15 cellular contexts compared by ENCODE assay signal in genomic region chr14:53692451-53693330, GRCh38.
DNase-seq lines count a peak whose midpoint lies in the region; ATAC-seq, FAIRE-seq and TF ChIP-seq lines count a peak whose summit lies in the region.
"Had no signal": no experiment of that assay in that cellular context is flagged by ENCODE, and none has a peak within 500 bp of the region (broad histone marks: within the 10 kb centered on the region; RNA-seq: fewer than 3 reads in every experiment).

No MANE protein-coding gene starts in this region.

- no peaks in the 10 kb centered on the region for H3K27me3 ChIP-seq in MG63
- H3K27me3 ChIP-seq in colonic mucosa: no peaks in the 10 kb centered on the region
- H3K27me3 ChIP-seq in heart left ventricle: no peaks in the 10 kb centered on the region

- intact Hi-C loops in colonic mucosa (cut with DNase I) (no loop called here), heart left ventricle (cut with DNase I) (no loop called here)

- H3K9me3 ChIP-seq in MG63 (no peaks in the 10 kb centered on the region), colonic mucosa (no peaks in the 10 kb centered on the region), heart left ventricle (no peaks in the 10 kb centered on the region)

- no peaks in the 10 kb centered on the region for H3K36me3 ChIP-seq in MG63
- no peaks in the 10 kb centered on the region for H3K36me3 ChIP-seq in colonic mucosa
- H3K36me3 ChIP-seq in heart left ventricle: no peaks in the 10 kb centered on the region

- FAIRE-seq in urothelium cell line (lab: Jason Lieb, UNC): peak; percentile 32
- FAIRE-seq: GM12891 had no signal

- H3K4me3 ChIP-seq in MG63 (no peak overlapping the region), colonic mucosa (no peak overlapping the region), heart left ventricle (no peak overlapping the region)

- 88 to 93% (median 92%) methylated on average over 6 of the region's 6 CpGs for WGBS in heart left ventricle, 4 donors

- H3K9ac ChIP-seq in colonic mucosa (ENCODE audit: low read depth in 2 of 2, low read length in 2 of 2): no peak overlapping the region

- H3K4me1 ChIP-seq in colonic mucosa (no peaks in the 10 kb centered on the region), heart left ventricle (no peaks in the 10 kb centered on the region)

- TF ChIP-seq POLR2A in heart left ventricle (IDR thresholded peaks at IDR 0.05): no peak

- TF ChIP-seq CTCF in colonic mucosa (IDR thresholded peaks at IDR 0.05): no peak
- no peak for TF ChIP-seq CTCF in heart left ventricle (IDR thresholded peaks at IDR 0.05)

- no peak for ATAC-seq in heart left ventricle
- ATAC-seq: Panc1 had no signal

- H3K27ac ChIP-seq in colonic mucosa: no peak overlapping the region
- H3K27ac ChIP-seq in heart left ventricle: no peak overlapping the region

- peak; percentile 8 to 39 for DNase-seq in NCI-H524 (lab: John Stamatoyannopoulos, UW)
- DNase-seq in NCI-H524 treated with DMSO at 0.1 percent for 48 hours (lab: John Stamatoyannopoulos, UW): no peak
- peak; percentile 52 for DNase-seq in MG63
- peak; percentile 78 to 86 for DNase-seq in SHP77 (lab: John Stamatoyannopoulos, UW)
- no peak for DNase-seq in urothelium cell line (ENCODE audit: low spot score)
- no peak for DNase-seq in colonic mucosa
- DNase-seq in heart left ventricle: no peak
- DNase-seq: CD4-positive, CD25-positive, alpha-beta regulatory T cell; GOT3; NCI-H1436 treated with DMSO at 0.1 percent for 48 hours; NCI-H2029 treated with DMSO at 0.1 percent for 48 hours; NCI-H510A; NCI-H82 had no signal

Comparison
In these comparisons a context has a peak if more than half of its experiments do, and no peak if none do; other contexts are left out.
1. DNase-seq: peak in NCI-H524 (2 of 2), MG63 (single experiment) and SHP77 (2 of 2); none in NCI-H524 treated with DMSO at 0.1 percent for 48 hours (single experiment), urothelium cell line (single experiment), colonic mucosa (single experiment) and heart left ventricle (0 of 5).